ENCODE assay signal across 8 cellular contexts in the genomic region with DNA sequence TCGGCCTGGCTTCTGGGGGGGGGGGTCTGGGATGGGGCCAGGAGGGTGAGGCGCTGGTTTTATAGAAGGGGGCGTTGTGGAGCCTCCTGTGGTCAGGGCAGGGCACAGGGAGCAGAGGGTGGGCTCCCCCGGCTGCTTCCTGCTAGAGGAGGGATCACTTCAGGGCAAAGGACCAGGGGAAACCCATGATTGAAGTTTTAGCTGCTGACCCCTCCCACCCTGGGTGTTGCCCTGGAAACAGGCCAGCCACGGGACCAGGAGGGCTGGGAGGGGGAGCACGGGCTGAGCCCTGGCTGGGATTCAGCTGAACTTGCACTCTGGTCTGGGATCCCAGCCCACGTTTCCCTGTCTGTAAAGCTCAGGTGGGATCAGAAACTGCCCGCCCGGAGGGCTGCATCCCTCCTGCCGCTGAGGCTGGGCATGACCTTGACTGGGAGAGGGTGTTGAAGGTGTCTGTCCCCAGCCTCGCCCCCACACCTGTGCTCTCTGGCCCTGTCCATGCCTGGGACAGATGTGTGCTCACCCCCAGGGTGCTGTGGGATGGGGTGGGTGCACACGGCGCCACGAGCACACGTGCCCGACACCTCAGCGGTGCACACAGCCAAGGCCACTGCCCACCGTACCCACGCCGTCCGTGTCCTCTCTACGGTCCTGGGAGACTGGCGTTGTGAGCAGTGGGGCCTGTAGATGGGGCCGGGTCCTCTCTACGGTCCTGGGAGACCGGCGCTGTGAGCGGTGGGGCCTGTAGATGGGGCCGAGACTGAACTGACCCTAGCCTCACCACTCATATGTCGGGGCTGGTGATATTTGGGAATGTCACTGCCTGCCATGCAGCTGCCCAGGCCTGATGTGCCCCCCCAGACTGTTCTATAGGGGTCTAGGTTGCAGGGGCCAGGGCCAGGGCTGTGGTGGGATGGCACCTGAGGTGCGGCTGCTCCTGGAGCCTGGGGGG. TPM values are rescaled to one million over a fixed set of nuclear protein-coding genes. Genes with fewer than 3 reads are reported as not detected.
A peak's percentile ranks its signal among the peaks of the same experiment; 100 is the strongest.
DNase-seq lines count a peak whose midpoint lies in the region; ATAC-seq and TF ChIP-seq lines count a peak whose summit lies in the region.

No MANE protein-coding gene starts in this region.

- H3K4me3 Mint-ChIP-seq in activated CD8-positive, alpha-beta T cell treated with anti-CD3 and anti-CD28 coated beads for 36 hours, result peak overlapping the region; percentile 49

- intact Hi-C loops in A673 (cut with micrococcal nuclease; ENCODE audit: unreplicated experiment) (no loop called here), ovary (cut with DNase I) (loop anchor here in 1 of 4 donors (5.0 to 10.0 kb wide), 2 partner anchors 38 to 620 kb away; partner anchors contain the start of genes PIDD1 and RPLP2)
- intact Hi-C loops in activated CD8-positive, alpha-beta T cell treated with anti-CD3 and anti-CD28 coated beads for 36 hours (cut with micrococcal nuclease), result loop anchor here (5.0 kb wide), 1 partner anchor 207 kb away; no protein-coding TSS in a partner anchor

- POLR2A ChIA-PET in A673 (lab: Charles Lee; ENCODE audit: low non-redundant PET), result no interaction called here
- POLR2A ChIA-PET in activated CD8-positive, alpha-beta T cell treated with anti-CD3 and anti-CD28 coated beads for 36 hours (lab: Charles Lee), result interaction anchor here (2.7 to 21.1 kb wide), 3 partner anchors 11 to 29 kb away, joined by 11 to 273 read pairs (median 81); partner anchors contain the start of genes CD151, CRACR2B, PNPLA2 and RPLP2

- H3K9me3 Mint-ChIP-seq in activated CD8-positive, alpha-beta T cell treated with anti-CD3 and anti-CD28 coated beads for 36 hours, result no peaks in the 10 kb centered on the region

- TF ChIP-seq EP300 in ovary (IDR thresholded peaks at IDR 0.05), result no peak

- H3K27ac ChIP-seq in A673 (ENCODE audit: low read depth, low read length, poor library complexity, severe bottlenecking) (no peak overlapping the region), ovary (peak overlapping the region; percentile 74 to 92)

- H3K4me1 Mint-ChIP-seq in activated CD8-positive, alpha-beta T cell treated with anti-CD3 and anti-CD28 coated beads for 36 hours (ENCODE audit: low read depth), result peaks cover 37% of the 10 kb centered on the region

- ATAC-seq in activated CD8-positive, alpha-beta T cell treated with anti-CD3 and anti-CD28 coated beads for 36 hours, result peak; percentile 22

- peaks cover 9% of the 10 kb centered on the region for H3K27me3 Mint-ChIP-seq in activated CD8-positive, alpha-beta T cell treated with anti-CD3 and anti-CD28 coated beads for 36 hours

- H3K36me3 ChIP-seq in A673 (ENCODE audit: insufficient read depth, low read length, poor library complexity, severe bottlenecking), result peaks cover 2% of the 10 kb centered on the region
- no peaks in the 10 kb centered on the region for H3K36me3 ChIP-seq in ovary

- WGBS in ovary, 3 donors, result 11 to 16% (median 15%) methylated on average over 28 to 31 of the region's 31 CpGs

- peaks cover 11% of the 10 kb centered on the region for H3K36me3 Mint-ChIP-seq in activated CD8-positive, alpha-beta T cell treated with anti-CD3 and anti-CD28 coated beads for 36 hours (ENCODE audit: low read depth)

- no peak overlapping the region for H3K27ac Mint-ChIP-seq in activated CD8-positive, alpha-beta T cell treated with anti-CD3 and anti-CD28 coated beads for 36 hours

- TF ChIP-seq POLR2A in ovary (IDR thresholded peaks at IDR 0.05), result peak; percentile 18

- no peak for TF ChIP-seq CTCF in A673 (conservative IDR thresholded peaks at IDR 0.05; ENCODE audit: low read depth, low read length)
- no peak for TF ChIP-seq CTCF in HFF-Myc (IDR thresholded peaks at IDR 0.05; ENCODE audit: low read depth, low read length, missing control alignments)
- TF ChIP-seq CTCF in activated CD8-positive, alpha-beta T cell treated with anti-CD3 and anti-CD28 coated beads for 36 hours (IDR thresholded peaks at IDR 0.05), result no peak
- no peak for TF ChIP-seq CTCF in ovary (IDR thresholded peaks at IDR 0.05)

- H3K9me3 ChIP-seq in A673 (ENCODE audit: low read depth, low read length, poor library complexity, severe bottlenecking), result no peaks in the 10 kb centered on the region
- no peaks in the 10 kb centered on the region for H3K9me3 ChIP-seq in ovary

- BruUV-seq in A673 (replicated peaks; lab: Mats Ljungman, UMichigan), result no TSS peak

- H3K27me3 ChIP-seq in A673 (replicated peaks; ENCODE audit: insufficient read depth, low read depth, low read length, poor library complexity) (no peaks in the 10 kb centered on the region), ovary (no peaks in the 10 kb centered on the region)

- CTCF ChIA-PET in A673 (lab: Charles Lee), result no interaction called here
- CTCF ChIA-PET in activated CD8-positive, alpha-beta T cell treated with anti-CD3 and anti-CD28 coated beads for 36 hours (lab: Charles Lee), result interaction anchor here (1.1 to 4.6 kb wide), 2 partner anchors 17 to 208 kb away, joined by 4 to 46 read pairs; partner anchors contain the start of gene CRACR2B

- H3K4me3 ChIP-seq in A673 (ENCODE audit: low read depth, low read length, poor library complexity, severe bottlenecking) (no peak overlapping the region), HFF-Myc (replicated peaks; ENCODE audit: low read depth, low read length) (peak overlapping the region; percentile 98), ovary (peak overlapping the region; percentile 49)

- DNase-seq in A673 (ENCODE audit: low spot score) (peak; percentile 55), HFF-Myc (ENCODE audit: extremely low read depth, low read depth) (peak; percentile 78), glomerular visceral epithelial cell (ENCODE audit: extremely low spot score) (peak; percentile 94), ovary (peak; percentile 95 to 97 (median 95)), NCI-H510A (lab: John Stamatoyannopoulos, UW) (no peak), T-helper 9 cell (no peak)
- peak; percentile 71 for DNase-seq in activated CD8-positive, alpha-beta T cell treated with anti-CD3 and anti-CD28 coated beads for 36 hours
- no peak for DNase-seq in activated CD4-positive, alpha-beta T cell treated with anti-CD3 and anti-CD28 coated beads for 1 hour

- peaks cover 24% of the 10 kb centered on the region for H3K4me1 ChIP-seq in A673 (ENCODE audit: insufficient read depth, low read length, poor library complexity, severe bottlenecking)
- peaks cover 32% of the 10 kb centered on the region for H3K4me1 ChIP-seq in ovary (ENCODE audit: insufficient read depth)

RNA-seq across cellular contexts. Expression of gene TSPAN4, which starts 2.3 kb away (rescaled TPM):
- total RNA-seq in A673 (2021), result 17.5 and 20.4 TPM in 2 replicates
- 10 to 100 TPM; 15.4 to 16.0 TPM for total RNA-seq in activated CD8-positive, alpha-beta T cell treated with anti-CD3 and anti-CD28 coated beads for 36 hours
- total RNA-seq in ovary, result 100 to 1,000 TPM in 1 of 7 donors, 10 to 100 TPM in 6; 66.6 to 109 (median 89.7) TPM
- polyA plus RNA-seq in ovary, result 100 to 1,000 TPM in 1 of 2 donors, 1 to 10 TPM in 1; 6.4 to 124 TPM

RNA-seq across cellular contexts. Expression of gene POLR2L, which starts 2.6 kb away (rescaled TPM):
- 88.7 and 117 TPM in 2 replicates for total RNA-seq in A673 (2021)
- 10 to 100 TPM; 83.0 to 89.2 TPM for total RNA-seq in activated CD8-positive, alpha-beta T cell treated with anti-CD3 and anti-CD28 coated beads for 36 hours
- total RNA-seq in ovary, result 10 to 100 TPM; 26.8 to 89.3 (median 62.7) TPM
- 10 to 100 TPM in 1 of 2 donors, 1 to 10 TPM in 1; 4.9 to 67.3 TPM for polyA plus RNA-seq in ovary

RNA-seq across cellular contexts. Expression of gene CD151, which starts 12.2 kb away (rescaled TPM):
- total RNA-seq in A673 (2021) (123 and 127 TPM in 2 replicates), ovary (100 to 1,000 TPM in 6 of 7 donors, 10 to 100 TPM in 1; 32.9 to 243 (median 176) TPM)
- total RNA-seq in activated CD8-positive, alpha-beta T cell treated with anti-CD3 and anti-CD28 coated beads for 36 hours, result 10 to 100 TPM; 45.9 to 46.5 TPM
- 100 to 1,000 TPM in 1 of 2 donors, 10 to 100 TPM in 1; 46.3 to 168 TPM for polyA plus RNA-seq in ovary

RNA-seq across cellular contexts. Expression of gene CRACR2B, which starts 17.2 kb away (rescaled TPM):
- total RNA-seq in A673 (2021), result 0.90 and 1.1 TPM in 2 replicates
- 1 to 10 TPM; 2.1 to 2.4 TPM for total RNA-seq in activated CD8-positive, alpha-beta T cell treated with anti-CD3 and anti-CD28 coated beads for 36 hours
- 1 to 10 TPM; 1.2 to 6.5 (median 3.9) TPM for total RNA-seq in ovary
- 1 to 10 TPM in 1 of 2 donors, under 1 TPM in 1; 0.18 to 5.0 TPM for polyA plus RNA-seq in ovary

RNA-seq across cellular contexts. Expression of gene PNPLA2, which starts 26.3 kb away (rescaled TPM):
- total RNA-seq in A673 (2021), result 45.0 and 45.4 TPM in 2 replicates
- total RNA-seq in activated CD8-positive, alpha-beta T cell treated with anti-CD3 and anti-CD28 coated beads for 36 hours, result 10 to 100 TPM; 29.7 to 32.0 TPM
- 10 to 100 TPM; 33.0 to 98.2 (median 83.0) TPM for total RNA-seq in ovary
- polyA plus RNA-seq in ovary, result 10 to 100 TPM; 12.9 to 91.5 TPM

Comparison
In these comparisons a context has a peak if more than half of its experiments do, and no peak if none do; other contexts are left out.
1. DNase-seq: peak in A673 (single experiment), HFF-Myc (single experiment), activated CD8-positive, alpha-beta T cell treated with anti-CD3 and anti-CD28 coated beads for 36 hours (single experiment), glomerular visceral epithelial cell (single experiment) and ovary (5 of 5); none in NCI-H510A (single experiment), T-helper 9 cell (single experiment) and activated CD4-positive, alpha-beta T cell treated with anti-CD3 and anti-CD28 coated beads for 1 hour (single experiment).